ENCODE assay signal across 10 cellular contexts in the genomic region with DNA sequence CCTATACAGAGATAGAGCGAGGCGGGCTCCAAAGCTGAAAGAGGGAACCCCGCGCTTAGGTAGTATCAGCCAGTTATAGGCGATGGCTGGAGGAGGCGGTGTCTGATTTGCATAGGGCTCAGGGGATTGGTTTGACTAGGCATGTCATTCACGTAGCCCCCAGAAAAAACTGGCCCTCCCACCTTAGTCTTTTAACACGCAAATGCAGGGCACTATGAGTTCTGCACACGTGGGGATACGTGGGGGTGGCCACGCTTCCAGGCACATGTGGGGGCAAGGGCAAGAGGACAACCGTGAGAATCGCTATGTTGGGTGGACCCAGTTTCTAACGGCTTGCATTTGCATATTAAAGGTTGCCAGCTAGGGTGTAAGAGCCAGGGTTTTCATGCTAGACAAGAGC. TPM values are rescaled to one million over a fixed set of nuclear protein-coding genes. Genes with fewer than 3 reads are reported as not detected.
DNase-seq lines count a peak whose midpoint lies in the region; ATAC-seq and TF ChIP-seq lines count a peak whose summit lies in the region.
"Had no signal": no experiment of that assay in that cellular context is flagged by ENCODE, and none has a peak within 500 bp of the region (broad histone marks: within the 10 kb centered on the region; RNA-seq: fewer than 3 reads in every experiment).

No MANE protein-coding gene starts in this region.

- DNase-seq in H7, result peak; percentile 67
- DNase-seq in activated gamma-delta T cell treated with anti-CD3 and anti-CD28 coated beads, Interleukin-2, amount 50 U/mL, for 16 hours (ENCODE audit: low read depth), result peak; percentile 16
- DNase-seq in right atrium auricular region (ENCODE audit: low spot score), result peak; percentile 70
- DNase-seq in posterior cingulate gyrus, result peak in 9 of 10 donors; percentile 7 to 80 (median 33)
- DNase-seq in GM19238 (ENCODE audit: insufficient read length, low spot score), result no peak
- DNase-seq in T1000 (lab: John Stamatoyannopoulos, UW), result no peak
- DNase-seq: T-helper 9 cell had no signal

- no peaks in the 10 kb centered on the region for H3K9me3 ChIP-seq in right atrium auricular region

- no peaks in the 10 kb centered on the region for H3K4me1 ChIP-seq in right atrium auricular region

- H3K36me3 ChIP-seq in H7 (replicated peaks; ENCODE audit: control insufficient read depth, insufficient read depth, low read length), result no peaks in the 10 kb centered on the region
- H3K36me3 ChIP-seq in right atrium auricular region, result no peaks in the 10 kb centered on the region

- no peak for TF ChIP-seq CTCF in right atrium auricular region (IDR thresholded peaks at IDR 0.05)

- H3K4me3 ChIP-seq in H7 (ENCODE audit: insufficient read depth, low read depth, low read length), result peak overlapping the region; percentile 57
- peak overlapping the region in 1 of 2 donors; percentile 39 for H3K4me3 ChIP-seq in right atrium auricular region

- ATAC-seq in GM19395 (IDR thresholded peaks at IDR 0.05; ENCODE audit: unreplicated experiment) (no peak), GM18873 (IDR thresholded peaks at IDR 0.05; ENCODE audit: low FRiP score, unreplicated experiment) (no peak)

- H3K27me3 ChIP-seq in H7 (ENCODE audit: control insufficient read depth, insufficient read depth, low read length), result no peaks in the 10 kb centered on the region
- H3K27me3 ChIP-seq in right atrium auricular region, result no peaks in the 10 kb centered on the region

- intact Hi-C loops in posterior cingulate gyrus (cut with DNase I), result no loop called here

- H3K27ac ChIP-seq in right atrium auricular region, result no peak overlapping the region

RNA-seq across cellular contexts. Expression of a gene that starts 56.7 kb away (rescaled TPM):
- total RNA-seq in H7 (2014; rRNA removed; shearing (Covaris generic)), result not detected in 2 replicates
- total RNA-seq in right atrium auricular region, result under 1 TPM; 0.12 to 0.19 TPM
- total RNA-seq: glomerular endothelial cell had no signal

Comparison
In these comparisons a context has a peak if more than half of its experiments do, and no peak if none do; other contexts are left out.
1. DNase-seq: peak in H7 (single experiment), activated gamma-delta T cell treated with anti-CD3 and anti-CD28 coated beads, Interleukin-2, amount 50 U/mL, for 16 hours (single experiment), right atrium auricular region (single experiment) and posterior cingulate gyrus (9 of 10); none in GM19238 (single experiment) and T1000 (single experiment).